8 cellular contexts compared by ENCODE assay signal in genomic region chr11:33690290-33691050, GRCh38. TPM values are rescaled to one million over a fixed set of nuclear protein-coding genes. Genes with fewer than 3 reads are reported as not detected.
A peak's percentile ranks its signal among the peaks of the same experiment; 100 is the strongest.
DNase-seq lines count a peak whose midpoint lies in the region; ATAC-seq and TF ChIP-seq lines count a peak whose summit lies in the region.

No MANE protein-coding gene starts in this region.

- no peaks in the 10 kb centered on the region for H3K9me3 Mint-ChIP-seq in endodermal cell

- H3K4me1 ChIP-seq in adipocyte (ENCODE audit: control insufficient read depth, insufficient read depth, low read length) (peaks cover 57% of the 10 kb centered on the region), gastrocnemius medialis (peaks cover 31 to 52% of the 10 kb centered on the region in 2 donors), endodermal cell (ENCODE audit: control insufficient read depth, insufficient read depth, low read length) (peaks cover 15% of the 10 kb centered on the region)

- H3K27me3 ChIP-seq in adipocyte (replicated peaks; ENCODE audit: control insufficient read depth, insufficient read depth, low read length) (no peaks in the 10 kb centered on the region), gastrocnemius medialis (no peaks in the 10 kb centered on the region), endodermal cell (ENCODE audit: control insufficient read depth, insufficient read depth, low read length, poor library complexity, severe bottlenecking) (no peaks in the 10 kb centered on the region)

- 92 to 93% methylated on average over 5 to 8 of the region's 8 CpGs for WGBS in endodermal cell (ENCODE audit: insufficient coverage in 1 of 2, insufficient read length in 1 of 2), 2 experiments

- H3K4me3 ChIP-seq in adipocyte (ENCODE audit: low read length): peak overlapping the region; percentile 62
- no peak overlapping the region for H3K4me3 ChIP-seq in gastrocnemius medialis
- H3K4me3 ChIP-seq in endodermal cell (ENCODE audit: low read length): no peak overlapping the region

- DNase-seq in GOT3 (lab: John Stamatoyannopoulos, UW) (peak; percentile 57), adipocyte (ENCODE audit: low read depth) (peak; percentile 80), left cardiac atrium (peak; percentile 85), gastrocnemius medialis (peak in 1 of 2 donors; percentile 70), endodermal cell (no peak)
- no peak for DNase-seq in stimulated activated naive CD8-positive, alpha-beta T cell treated with anti-CD3 and anti-CD28 coated beads, Interleukin-15, Interleukin-2, amounts not matched to agents 100 U/mL and 50 U/mL, for 24 hours

- peak overlapping the region; percentile 79 for H3K9ac ChIP-seq in adipocyte (ENCODE audit: low read length)
- no peak overlapping the region for H3K9ac ChIP-seq in endodermal cell (ENCODE audit: extremely low read depth, low read length, poor library complexity, severe bottlenecking)

- H3K4me1 Mint-ChIP-seq in endodermal cell: peaks cover 38% of the 10 kb centered on the region

- peak; percentile 63 to 85 for ATAC-seq in left cardiac atrium
- peak; percentile 45 to 47 for ATAC-seq in gastrocnemius medialis
- no peak for ATAC-seq in GM18517 (IDR thresholded peaks at IDR 0.05; ENCODE audit: unreplicated experiment)
- no peak for ATAC-seq in stimulated activated naive CD8-positive, alpha-beta T cell treated with anti-CD3 and anti-CD28 coated beads, Interleukin-15, Interleukin-2, amounts not matched to agents 100 U/mL and 50 U/mL, for 24 hours
- ATAC-seq in HG02798 (IDR thresholded peaks at IDR 0.05; ENCODE audit: poor library complexity, unreplicated experiment): no peak

- no peaks in the 10 kb centered on the region for H3K36me3 Mint-ChIP-seq in endodermal cell (ENCODE audit: low read depth)

- H3K9me3 ChIP-seq in adipocyte (ENCODE audit: control insufficient read depth, low read length) (no peaks in the 10 kb centered on the region), gastrocnemius medialis (no peaks in the 10 kb centered on the region), endodermal cell (ENCODE audit: control insufficient read depth, low read length) (no peaks in the 10 kb centered on the region)

- intact Hi-C loops in left cardiac atrium (cut with DNase I) (loop anchor here (5.0 to 10.0 kb wide), 2 partner anchors 42 to 526 kb away; partner anchors contain the start of gene CSTF3 (in 1 of the 2)), gastrocnemius medialis (cut with DNase I; ENCODE audit: low total_unique reads) (loop anchor here (5.0 to 10.0 kb wide), 2 partner anchors 528 to 726 kb away; partner anchors contain the start of gene CSTF3)

- H3K36me3 ChIP-seq in adipocyte (ENCODE audit: control insufficient read depth, insufficient read depth, low read length, severe bottlenecking): no peaks in the 10 kb centered on the region
- no peaks in the 10 kb centered on the region for H3K36me3 ChIP-seq in gastrocnemius medialis
- no peaks in the 10 kb centered on the region for H3K36me3 ChIP-seq in endodermal cell (ENCODE audit: control insufficient read depth, insufficient read depth, low read length)

- peak in 1 of 2 donors; percentile 26 for TF ChIP-seq POLR2A in gastrocnemius medialis (IDR thresholded peaks at IDR 0.05)

- TF ChIP-seq CTCF in gastrocnemius medialis (IDR thresholded peaks at IDR 0.05 in 4 of 5, conservative IDR thresholded peaks at IDR 0.05 in 1 of 5): no peak
- no peak for TF ChIP-seq CTCF in endodermal cell (conservative IDR thresholded peaks at IDR 0.05)

- no peaks in the 10 kb centered on the region for H3K27me3 Mint-ChIP-seq in endodermal cell (ENCODE audit: insufficient read depth)

- in situ Hi-C loops in gastrocnemius medialis (cut with MboI; ENCODE audit: low sequenced_read_pairs in 4 of 4): loop anchor here in 1 of 4 donors (25.0 kb wide), 2 partner anchors 428 to 528 kb away; partner anchors contain the start of genes CSTF3 and HIPK3

- no peak overlapping the region for H3K27ac Mint-ChIP-seq in endodermal cell

- no peak overlapping the region for H3K4me3 Mint-ChIP-seq in endodermal cell

- H3K27ac ChIP-seq in gastrocnemius medialis (peak overlapping the region; percentile 62 to 84 (median 80)), endodermal cell (ENCODE audit: low read depth, low read length) (no peak overlapping the region)

RNA-seq across cellular contexts. Expression of gene C11orf91, which starts 10.2 kb away (rescaled TPM):
- total RNA-seq in left cardiac atrium (1 to 10 TPM in 1 of 2 donors, under 1 TPM in 1; 0.29 to 1.7 TPM), gastrocnemius medialis (not detected), endodermal cell (1 to 10 TPM in 1 of 2 donors, not detected in 1; 1.0 TPM)
- polyA plus RNA-seq in endodermal cell (2013, experiment 1 of 2): 0.89 TPM
- polyA plus RNA-seq in endodermal cell (2013, experiment 2 of 2): 1.1 TPM

RNA-seq across cellular contexts. Expression of gene CD59, which starts 45.8 kb away (rescaled TPM):
- total RNA-seq in left cardiac atrium: 100 to 1,000 TPM; 633 to 874 TPM
- total RNA-seq in gastrocnemius medialis: 100 to 1,000 TPM; 476 to 717 (median 695) TPM
- total RNA-seq in endodermal cell: 100 to 1,000 TPM; 111 to 142 TPM
- polyA plus RNA-seq in endodermal cell (2013, experiment 1 of 2): 89.8 TPM
- polyA plus RNA-seq in endodermal cell (2013, experiment 2 of 2): 75.8 TPM

Comparison
In these comparisons a context has a peak if more than half of its experiments do, and no peak if none do; other contexts are left out.
1. DNase-seq: peak in GOT3 (single experiment), adipocyte (single experiment) and left cardiac atrium (single experiment); none in endodermal cell (single experiment) and stimulated activated naive CD8-positive, alpha-beta T cell treated with anti-CD3 and anti-CD28 coated beads, Interleukin-15, Interleukin-2, amounts not matched to agents 100 U/mL and 50 U/mL, for 24 hours (single experiment).
2. ATAC-seq: peak in left cardiac atrium (2 of 2) and gastrocnemius medialis (2 of 2); none in GM18517 (single experiment), stimulated activated naive CD8-positive, alpha-beta T cell treated with anti-CD3 and anti-CD28 coated beads, Interleukin-15, Interleukin-2, amounts not matched to agents 100 U/mL and 50 U/mL, for 24 hours (single experiment) and HG02798 (single experiment).